ENCODE assay signal across 34 cellular contexts in the genomic region with DNA sequence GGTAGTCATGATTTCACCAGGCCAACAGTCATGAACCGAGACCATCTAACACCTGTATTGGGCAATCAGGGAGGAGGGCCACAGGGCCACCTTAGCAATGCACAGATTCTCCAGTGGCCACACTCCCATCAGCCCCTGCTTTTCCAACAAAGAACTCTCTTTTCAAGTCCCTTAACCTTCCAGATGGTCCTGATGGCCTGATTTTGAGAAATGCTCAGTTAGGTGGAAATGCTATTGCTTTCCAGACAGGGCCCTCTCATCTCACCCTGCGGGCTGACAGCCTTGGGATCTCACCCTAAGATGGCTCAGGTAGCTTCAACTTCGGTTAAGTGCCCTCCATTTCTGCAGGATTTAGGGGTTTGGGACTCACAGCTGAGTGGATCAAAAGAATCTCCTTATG.
"Had no signal": no experiment of that assay in that cellular context is flagged by ENCODE, and none has a peak within 500 bp of the region (broad histone marks: within the 10 kb centered on the region; RNA-seq: fewer than 3 reads in every experiment).

No MANE protein-coding gene starts in this region.

- H3K4me3 Mint-ChIP-seq: activated naive CD4-positive, alpha-beta T cell treated with anti-CD3 and anti-CD28 coated beads for 36 hours; activated naive CD4-positive, alpha-beta T cell treated with anti-CD3 and anti-CD28 coated beads, Interleukin-2, amount 10 ng/mL, durations not matched to agents 7 days and 5 days; activated naive CD4-positive, alpha-beta T cell treated with anti-CD3 and anti-CD28 coated beads, Interleukin-2, amount 50 U/mL, for 24 hours; activated naive CD8-positive, alpha-beta T cell; activated naive CD8-positive, alpha-beta T cell treated with anti-CD3 and anti-CD28 coated beads for 36 hours; activated naive CD8-positive, alpha-beta T cell treated with anti-CD3 and anti-CD28 coated beads, Interleukin-2, amount 10 ng/mL, durations not matched to agents 7 days and 5 days; activated naive CD8-positive, alpha-beta T cell treated with anti-CD3 and anti-CD28 coated beads, Interleukin-2, amount 50 U/mL, for 24 hours; activated T-cell treated with anti-CD3 and anti-CD28 coated beads, Interleukin-2, amount 50 U/mL, for 24 hours; activated T-cell treated with anti-CD3 and anti-CD28 coated beads, Interleukin-2, amount 50 U/mL, for 4 hours; activated T-cell treated with anti-CD3 and anti-CD28 coated beads, Interleukin-2, amount 50 U/mL, for 72 hours; activated T-helper 1 cell treated with anti-CD3 and anti-CD28 coated beads, Interleukin-12 subunit alpha, Interleukin-12 subunit beta, Interleukin-2, Interleukin-4 antibody, amounts not matched to agents 30 ng/mL and 10 ng/mL and 1 ng/mL, durations not matched to agents 14 hours and 24 hours and 36 hours; activated T-helper 17 cell treated with anti-CD3 and anti-CD28 coated beads, Interleukin-2, amount 50 U/mL, for 72 hours; brain; central memory CD8-positive, alpha-beta T cell had no signal

- ATAC-seq: activated naive CD4-positive, alpha-beta T cell treated with anti-CD3 and anti-CD28 coated beads, Interleukin-2, amount 50 U/mL, for 72 hours; activated naive CD8-positive, alpha-beta T cell treated with anti-CD3 and anti-CD28 coated beads, Interleukin-2, amount 50 U/mL, for 24 hours; activated T-cell treated with anti-CD3 and anti-CD28 coated beads, Interleukin-2, amount 50 U/mL, for 4 hours; activated T-cell treated with anti-CD3 and anti-CD28 coated beads, Interleukin-2, amount 50 U/mL, for 72 hours; activated T-helper 17 cell treated with anti-CD3 and anti-CD28 coated beads, Interleukin-2, amount 50 U/mL, for 72 hours; body of pancreas had no signal

- H3K36me3 Mint-ChIP-seq: activated naive CD4-positive, alpha-beta T cell treated with anti-CD3 and anti-CD28 coated beads, Interleukin-2, amount 10 ng/mL, durations not matched to agents 7 days and 5 days; activated naive CD4-positive, alpha-beta T cell treated with anti-CD3 and anti-CD28 coated beads, Interleukin-2, amount 50 U/mL, for 24 hours; activated naive CD4-positive, alpha-beta T cell treated with anti-CD3 and anti-CD28 coated beads, Interleukin-2, amount 50 U/mL, for 72 hours; activated naive CD8-positive, alpha-beta T cell; activated naive CD8-positive, alpha-beta T cell treated with anti-CD3 and anti-CD28 coated beads for 36 hours; activated naive CD8-positive, alpha-beta T cell treated with anti-CD3 and anti-CD28 coated beads, Interleukin-2, amount 10 ng/mL, durations not matched to agents 7 days and 5 days; brain had no signal

- DNase-seq: activated effector memory CD4-positive, alpha-beta T cell treated with anti-CD3 and anti-CD28 coated beads, Interleukin-2, amount 50 U/mL, for 16 hours; activated effector memory CD4-positive, alpha-beta T cell treated with Interleukin-2 at 50 U/mL for 16 hours; activated gamma-delta T cell; activated gamma-delta T cell treated with Interleukin-2 at 50 U/mL for 16 hours; activated naive CD4-positive, alpha-beta T cell; activated naive CD4-positive, alpha-beta T cell treated with anti-CD3 and anti-CD28 coated beads for 36 hours; activated naive CD4-positive, alpha-beta T cell treated with anti-CD3 and anti-CD28 coated beads, Interleukin-2, amount 10 ng/mL, durations not matched to agents 7 days and 5 days; activated naive CD4-positive, alpha-beta T cell treated with anti-CD3 and anti-CD28 coated beads, Interleukin-2, amount 50 U/mL, for 16 hours; activated naive CD4-positive, alpha-beta T cell treated with Interleukin-2 at 50 U/mL for 16 hours; activated naive CD8-positive, alpha-beta T cell treated with anti-CD3 and anti-CD28 coated beads for 36 hours; activated naive CD8-positive, alpha-beta T cell treated with anti-CD3 and anti-CD28 coated beads, Interleukin-2, amount 10 ng/mL, durations not matched to agents 7 days and 5 days; activated naive CD8-positive, alpha-beta T cell treated with anti-CD3 and anti-CD28 coated beads, Interleukin-2, amount 50 U/mL, for 24 hours; activated T-cell treated with anti-CD3 and anti-CD28 coated beads, Interleukin-2, amount 50 U/mL, for 1 hour; activated T-cell treated with anti-CD3 and anti-CD28 coated beads, Interleukin-2, amount 50 U/mL, for 24 hours; activated T-cell treated with anti-CD3 and anti-CD28 coated beads, Interleukin-2, amount 50 U/mL, for 4 hours; activated T-cell treated with anti-CD3 and anti-CD28 coated beads, Interleukin-2, amount 50 U/mL, for 48 hours; activated T-cell treated with anti-CD3 and anti-CD28 coated beads, Interleukin-2, amount 50 U/mL, for 72 hours; adrenal gland; amniotic stem cell; amygdala; anterior cingulate cortex; aorta; body of pancreas; brain microvascular endothelial cell; central memory CD4-positive, alpha-beta T cell; cerebellar nuclear complex had no signal

- H3K9me3 Mint-ChIP-seq: activated naive CD4-positive, alpha-beta T cell treated with anti-CD3 and anti-CD28 coated beads for 36 hours; activated naive CD4-positive, alpha-beta T cell treated with anti-CD3 and anti-CD28 coated beads, Interleukin-2, amount 10 ng/mL, durations not matched to agents 7 days and 5 days; activated naive CD4-positive, alpha-beta T cell treated with anti-CD3 and anti-CD28 coated beads, Interleukin-2, amount 50 U/mL, for 24 hours; activated naive CD4-positive, alpha-beta T cell treated with anti-CD3 and anti-CD28 coated beads, Interleukin-2, amount 50 U/mL, for 72 hours; activated naive CD8-positive, alpha-beta T cell treated with anti-CD3 and anti-CD28 coated beads for 36 hours; activated naive CD8-positive, alpha-beta T cell treated with anti-CD3 and anti-CD28 coated beads, Interleukin-2, amount 10 ng/mL, durations not matched to agents 7 days and 5 days; activated naive CD8-positive, alpha-beta T cell treated with anti-CD3 and anti-CD28 coated beads, Interleukin-2, amount 50 U/mL, for 24 hours; activated T-cell treated with anti-CD3 and anti-CD28 coated beads, Interleukin-2, amount 50 U/mL, for 24 hours; activated T-cell treated with anti-CD3 and anti-CD28 coated beads, Interleukin-2, amount 50 U/mL, for 4 hours; activated T-cell treated with anti-CD3 and anti-CD28 coated beads, Interleukin-2, amount 50 U/mL, for 72 hours; activated T-helper 1 cell treated with anti-CD3 and anti-CD28 coated beads, Interleukin-12 subunit alpha, Interleukin-12 subunit beta, Interleukin-2, Interleukin-4 antibody, amounts not matched to agents 30 ng/mL and 10 ng/mL and 1 ng/mL, durations not matched to agents 14 hours and 24 hours and 36 hours; activated T-helper 17 cell treated with anti-CD3 and anti-CD28 coated beads, Interleukin-2, amount 50 U/mL, for 72 hours; activated T-helper 2 cell treated with anti-CD3 and anti-CD28 coated beads, Interferon-gamma antibody, Interleukin-2, Interleukin-4, amounts not matched to agents 10 μg/mL and 5 μg/mL and 100 μg/mL, durations not matched to agents 14 hours and 24 hours and 36 hours; central memory CD8-positive, alpha-beta T cell had no signal

- H3K27ac Mint-ChIP-seq: activated naive CD4-positive, alpha-beta T cell treated with anti-CD3 and anti-CD28 coated beads for 36 hours; activated naive CD4-positive, alpha-beta T cell treated with anti-CD3 and anti-CD28 coated beads, Interleukin-2, amount 10 ng/mL, durations not matched to agents 7 days and 5 days; activated naive CD4-positive, alpha-beta T cell treated with anti-CD3 and anti-CD28 coated beads, Interleukin-2, amount 50 U/mL, for 24 hours; activated naive CD4-positive, alpha-beta T cell treated with anti-CD3 and anti-CD28 coated beads, Interleukin-2, amount 50 U/mL, for 72 hours; activated naive CD8-positive, alpha-beta T cell; activated naive CD8-positive, alpha-beta T cell treated with anti-CD3 and anti-CD28 coated beads for 36 hours; activated naive CD8-positive, alpha-beta T cell treated with anti-CD3 and anti-CD28 coated beads, Interleukin-2, amount 10 ng/mL, durations not matched to agents 7 days and 5 days; activated naive CD8-positive, alpha-beta T cell treated with anti-CD3 and anti-CD28 coated beads, Interleukin-2, amount 50 U/mL, for 24 hours; activated T-cell treated with anti-CD3 and anti-CD28 coated beads, Interleukin-2, amount 50 U/mL, for 24 hours; activated T-cell treated with anti-CD3 and anti-CD28 coated beads, Interleukin-2, amount 50 U/mL, for 72 hours; activated T-helper 1 cell treated with anti-CD3 and anti-CD28 coated beads, Interleukin-12 subunit alpha, Interleukin-12 subunit beta, Interleukin-2, Interleukin-4 antibody, amounts not matched to agents 30 ng/mL and 10 ng/mL and 1 ng/mL, durations not matched to agents 14 hours and 24 hours and 36 hours; activated T-helper 17 cell treated with anti-CD3 and anti-CD28 coated beads, Interleukin-2, amount 50 U/mL, for 72 hours; activated T-helper 2 cell treated with anti-CD3 and anti-CD28 coated beads, Interferon-gamma antibody, Interleukin-2, Interleukin-4, amounts not matched to agents 10 μg/mL and 5 μg/mL and 100 μg/mL, durations not matched to agents 14 hours and 24 hours and 36 hours; brain had no signal

- H3K27me3 Mint-ChIP-seq: activated naive CD4-positive, alpha-beta T cell treated with anti-CD3 and anti-CD28 coated beads, Interleukin-2, amount 10 ng/mL, durations not matched to agents 7 days and 5 days; activated naive CD4-positive, alpha-beta T cell treated with anti-CD3 and anti-CD28 coated beads, Interleukin-2, amount 50 U/mL, for 24 hours; activated naive CD8-positive, alpha-beta T cell; activated naive CD8-positive, alpha-beta T cell treated with anti-CD3 and anti-CD28 coated beads for 36 hours; activated naive CD8-positive, alpha-beta T cell treated with anti-CD3 and anti-CD28 coated beads, Interleukin-2, amount 10 ng/mL, durations not matched to agents 7 days and 5 days; activated naive CD8-positive, alpha-beta T cell treated with anti-CD3 and anti-CD28 coated beads, Interleukin-2, amount 50 U/mL, for 24 hours; activated T-cell treated with anti-CD3 and anti-CD28 coated beads, Interleukin-2, amount 50 U/mL, for 24 hours; activated T-helper 17 cell treated with anti-CD3 and anti-CD28 coated beads, Interleukin-2, amount 50 U/mL, for 72 hours; brain; central memory CD8-positive, alpha-beta T cell had no signal

- H3K4me1 Mint-ChIP-seq: activated naive CD4-positive, alpha-beta T cell treated with anti-CD3 and anti-CD28 coated beads, Interleukin-2, amount 50 U/mL, for 24 hours; activated naive CD8-positive, alpha-beta T cell treated with anti-CD3 and anti-CD28 coated beads, Interleukin-2, amount 50 U/mL, for 24 hours; activated T-helper 17 cell treated with anti-CD3 and anti-CD28 coated beads, Interleukin-2, amount 50 U/mL, for 72 hours had no signal
